24 cellular contexts compared by ENCODE assay signal in genomic region chr5:129113867-129114266, GRCh38. TPM values are rescaled to one million over a fixed set of nuclear protein-coding genes. Genes with fewer than 3 reads are reported as not detected.
DNase-seq lines count a peak whose midpoint lies in the region; ATAC-seq and TF ChIP-seq lines count a peak whose summit lies in the region.
"Had no signal": no experiment of that assay in that cellular context is flagged by ENCODE, and none has a peak within 500 bp of the region (broad histone marks: within the 10 kb centered on the region; RNA-seq: fewer than 3 reads in every experiment).

No MANE protein-coding gene starts in this region.

- no peak overlapping the region for H3K4me3 Mint-ChIP-seq in HFFc6
- no peak overlapping the region for H3K4me3 Mint-ChIP-seq in progenitor cell of endocrine pancreas (ENCODE audit: low read depth)
- H3K4me3 Mint-ChIP-seq: activated CD4-positive, alpha-beta T cell treated with anti-CD3 and anti-CD28 coated beads, Interleukin-2, amount 10 ng/mL, durations not matched to agents 24 days and 14 days; activated naive CD8-positive, alpha-beta T cell treated with anti-CD3 and anti-CD28 coated beads, Interleukin-2, amount 50 U/mL, for 24 hours; natural killer cell had no signal

- BruUV-seq in Panc1 (replicated peaks; lab: Mats Ljungman, UMichigan), result no TSS peak

- no peaks in the 10 kb centered on the region for H3K27me3 ChIP-seq in Panc1 (ENCODE audit: control insufficient read depth, insufficient read depth, low read length)
- H3K27me3 ChIP-seq: gastroesophageal sphincter, tibial nerve had no signal

- no peaks in the 10 kb centered on the region for H3K36me3 ChIP-seq in Panc1 (ENCODE audit: control insufficient read depth, insufficient read depth, low read length)

- no peak overlapping the region for H3K4me3 ChIP-seq in Panc1 (ENCODE audit: low read depth in 2 of 2, low read length in 2 of 2)
- H3K4me3 ChIP-seq in fibroblast of the aortic adventitia (ENCODE audit: low read depth, low read length), result no peak overlapping the region
- H3K4me3 ChIP-seq: gastroesophageal sphincter, smooth muscle cell, tibial nerve had no signal

- POLR2A ChIA-PET in Panc1 (lab: Charles Lee), result no interaction called here

- H3K4me1 Mint-ChIP-seq in HFFc6 (ENCODE audit: low read depth), result peaks cover 12% of the 10 kb centered on the region
- peaks cover 11% of the 10 kb centered on the region for H3K4me1 Mint-ChIP-seq in progenitor cell of endocrine pancreas (ENCODE audit: low read depth)

- no peaks in the 10 kb centered on the region for H3K4me1 ChIP-seq in Panc1 (ENCODE audit: control insufficient read depth, insufficient read depth, low read length)
- H3K4me1 ChIP-seq: tibial nerve had no signal

- no peak for ATAC-seq in Panc1
- no peak for ATAC-seq in HG03565 (IDR thresholded peaks at IDR 0.05; ENCODE audit: unreplicated experiment)
- ATAC-seq in HG03045 (IDR thresholded peaks at IDR 0.05; ENCODE audit: unreplicated experiment), result no peak
- ATAC-seq: activated naive CD8-positive, alpha-beta T cell treated with anti-CD3 and anti-CD28 coated beads, Interleukin-2, amount 50 U/mL, for 24 hours; gastroesophageal sphincter; natural killer cell; stimulated activated naive CD8-positive, alpha-beta T cell treated with anti-CD3 and anti-CD28 coated beads, Interleukin-15, Interleukin-2, amounts not matched to agents 100 U/mL and 50 U/mL, for 24 hours had no signal

- H3K36me3 Mint-ChIP-seq in HFFc6 (ENCODE audit: low read depth) (no peaks in the 10 kb centered on the region), progenitor cell of endocrine pancreas (ENCODE audit: insufficient read depth) (peaks cover 6% of the 10 kb centered on the region)
- H3K36me3 Mint-ChIP-seq: natural killer cell had no signal

- no peaks in the 10 kb centered on the region for H3K9me3 ChIP-seq in Panc1 (ENCODE audit: control insufficient read depth, insufficient read depth, low read depth, low read length)
- H3K9me3 ChIP-seq: gastroesophageal sphincter, tibial nerve had no signal

- H3K27me3 Mint-ChIP-seq in HFFc6 (ENCODE audit: insufficient read depth) (no peaks in the 10 kb centered on the region; the same call in 1 of the 2 replicates), progenitor cell of endocrine pancreas (no peaks in the 10 kb centered on the region)
- H3K27me3 Mint-ChIP-seq: activated CD4-positive, alpha-beta T cell treated with anti-CD3 and anti-CD28 coated beads, Interleukin-2, amount 10 ng/mL, durations not matched to agents 24 days and 14 days; activated naive CD8-positive, alpha-beta T cell treated with anti-CD3 and anti-CD28 coated beads, Interleukin-2, amount 50 U/mL, for 24 hours had no signal

- CTCF ChIA-PET in Panc1 (lab: Charles Lee), result no interaction called here

- no peak overlapping the region for H3K27ac ChIP-seq in Panc1 (ENCODE audit: low read length)
- H3K27ac ChIP-seq: gastroesophageal sphincter, tibial nerve had no signal

- H3K27ac Mint-ChIP-seq in HFFc6, result no peak overlapping the region
- no peak overlapping the region for H3K27ac Mint-ChIP-seq in progenitor cell of endocrine pancreas
- H3K27ac Mint-ChIP-seq: activated CD4-positive, alpha-beta T cell treated with anti-CD3 and anti-CD28 coated beads, Interleukin-2, amount 10 ng/mL, durations not matched to agents 24 days and 14 days; activated naive CD8-positive, alpha-beta T cell treated with anti-CD3 and anti-CD28 coated beads, Interleukin-2, amount 50 U/mL, for 24 hours; natural killer cell had no signal

- in situ Hi-C loops in Panc1 (cut with HindIII; ENCODE audit: low pct_unique_long_range_greater_than_20kb, low sequenced_read_pairs), result no loop called here

- intact Hi-C loops in Panc1 (cut with micrococcal nuclease; ENCODE audit: unreplicated experiment), result no loop called here

- DNase-seq in HFFc6 (no peak), Panc1 (ENCODE audit: low read depth, low spot score) (no peak), fibroblast of the aortic adventitia (ENCODE audit: low read depth) (peak; percentile 8), progenitor cell of endocrine pancreas (ENCODE audit: low spot score, unreplicated experiment) (no peak), NCI-H2107 treated with DMSO at 0.1 percent for 48 hours (lab: John Stamatoyannopoulos, UW; ENCODE audit: unreplicated experiment) (no peak)
- DNase-seq: activated CD4-positive, alpha-beta T cell treated with anti-CD3 and anti-CD28 coated beads, Interleukin-2, amount 10 ng/mL, durations not matched to agents 24 days and 14 days; activated CD8-positive, alpha-beta memory T cell treated with anti-CD3 and anti-CD28 coated beads, Interleukin-2, amount 50 U/mL, for 4 hours; activated naive CD8-positive, alpha-beta T cell treated with anti-CD3 and anti-CD28 coated beads, Interleukin-2, amount 50 U/mL, for 24 hours; Calu3; dermis blood vessel endothelial cell; HCEC 1CT; kidney glomerular epithelial cell; mesendoderm; natural killer cell; NCI-H2107; NCI-H510A treated with DMSO at 0.1 percent for 48 hours; Right ventricle myocardium superior; stimulated activated CD4-positive, alpha-beta T cell treated with anti-CD3 and anti-CD28 coated beads, Interleukin-4, amount 100 ng/mL, for 1 hour; stimulated activated naive CD8-positive, alpha-beta T cell treated with anti-CD3 and anti-CD28 coated beads, Interleukin-15, Interleukin-2, amounts not matched to agents 100 U/mL and 50 U/mL, for 24 hours had no signal

- TF ChIP-seq CTCF in HFFc6 (IDR thresholded peaks at IDR 0.05) (peak; percentile 64), Panc1 (IDR thresholded peaks at IDR 0.05) (peak; percentile 19; the same call in 1 of the 2 replicates), fibroblast of the aortic adventitia (IDR thresholded peaks at IDR 0.05; ENCODE audit: insufficient read depth, low read length) (peak; percentile 14), progenitor cell of endocrine pancreas (IDR thresholded peaks at IDR 0.05; ENCODE audit: unreplicated experiment) (peak; percentile 17)

- H3K9me3 Mint-ChIP-seq in HFFc6 (no peaks in the 10 kb centered on the region), progenitor cell of endocrine pancreas (ENCODE audit: low read depth) (no peaks in the 10 kb centered on the region)
- H3K9me3 Mint-ChIP-seq: activated CD4-positive, alpha-beta T cell treated with anti-CD3 and anti-CD28 coated beads, Interleukin-2, amount 10 ng/mL, durations not matched to agents 24 days and 14 days; activated naive CD8-positive, alpha-beta T cell treated with anti-CD3 and anti-CD28 coated beads, Interleukin-2, amount 50 U/mL, for 24 hours; natural killer cell had no signal

RNA-seq across cellular contexts. Expression of gene ISOC1, which starts 19.3 kb away (rescaled TPM):
- total RNA-seq in HFFc6 (2021; fragmentation: NEBNext Ultra II Directional; extraction: Animal tissue kit (Norgen Biotek cat#: 25700)), result 1 to 10 TPM; 6.7 to 9.0 (median 8.2) TPM
- total RNA-seq in Panc1 (2021; ENCODE audit: unreplicated experiment) (25.7 TPM), fibroblast of the aortic adventitia (ENCODE audit: low replicate concordance) (6.6 and 19.7 TPM in 2 replicates), progenitor cell of endocrine pancreas (29.4 and 31.5 TPM in 2 replicates)
- 20.2 TPM for polyA plus RNA-seq in Panc1 (2012; ENCODE audit: insufficient read length)

Comparison
In these comparisons a context has a peak if more than half of its experiments do, and no peak if none do; other contexts are left out.
1. CTCF ChIP-seq: peak in every context shown above with its lines; median percentile 64 in HFFc6; 19 in Panc1; 17 in progenitor cell of endocrine pancreas; 14 in fibroblast of the aortic adventitia.